Comparison of ENCODE assay signal across 22 cellular contexts in genomic region chr13:99064624-99065249, GRCh38.
DNase-seq lines count a peak whose midpoint lies in the region; ATAC-seq, FAIRE-seq and TF ChIP-seq lines count a peak whose summit lies in the region.
"Had no signal": no experiment of that assay in that cellular context is flagged by ENCODE, and none has a peak within 500 bp of the region (broad histone marks: within the 10 kb centered on the region; RNA-seq: fewer than 3 reads in every experiment).

No MANE protein-coding gene starts in this region.

- no peak for ATAC-seq in activated CD8-positive, alpha-beta memory T cell treated with anti-CD3 and anti-CD28 coated beads, Interleukin-2, amount 10 ng/mL, durations not matched to agents 7 days and 5 days
- ATAC-seq: left lung had no signal

- no peak for TF ChIP-seq CTCF in endothelial cell of umbilical vein (IDR thresholded peaks at IDR 0.05; ENCODE audit: extremely low read depth in 1 of 2, insufficient read depth in 1 of 2, low read depth in 1 of 2, low read length in 2 of 2)
- no peak for TF ChIP-seq CTCF in PC-9 (conservative IDR thresholded peaks at IDR 0.05)

- no peak overlapping the region for H3K27ac Mint-ChIP-seq in activated CD8-positive, alpha-beta memory T cell treated with anti-CD3 and anti-CD28 coated beads, Interleukin-2, amount 10 ng/mL, durations not matched to agents 7 days and 5 days

- H3K4me3 ChIP-seq in endothelial cell of umbilical vein (replicated peaks in 1 of 3; ENCODE audit: insufficient read depth in 1 of 3, low read depth in 1 of 3, low read length in 3 of 3): no peak overlapping the region
- H3K4me3 ChIP-seq in rectal smooth muscle tissue (ENCODE audit: low read length): no peak overlapping the region
- H3K4me3 ChIP-seq in PC-9: no peak overlapping the region
- H3K4me3 ChIP-seq: dorsolateral prefrontal cortex, HAP-1, left lung, testis had no signal

- no peaks in the 10 kb centered on the region for H4K20me1 ChIP-seq in endothelial cell of umbilical vein (replicated peaks; ENCODE audit: control insufficient read depth, extremely low read depth, insufficient read depth, low read length)
- no peaks in the 10 kb centered on the region for H4K20me1 ChIP-seq in PC-9 (ENCODE audit: insufficient read depth)

- peaks cover 38% of the 10 kb centered on the region for H3K4me1 ChIP-seq in endothelial cell of umbilical vein (ENCODE audit: control insufficient read depth, extremely low read depth, insufficient read depth, low read length)
- peaks cover 56% of the 10 kb centered on the region for H3K4me1 ChIP-seq in rectal smooth muscle tissue (ENCODE audit: control insufficient read depth, insufficient read depth, low read length)
- H3K4me1 ChIP-seq in PC-9 (replicated peaks; ENCODE audit: insufficient read depth): peaks cover 26% of the 10 kb centered on the region
- H3K4me1 ChIP-seq: testis had no signal

- H3K36me3 ChIP-seq in KOPT-K1 (ENCODE audit: insufficient read depth, low read length) (no peaks in the 10 kb centered on the region), endothelial cell of umbilical vein (ENCODE audit: control insufficient read depth in 2 of 2, extremely low read depth in 1 of 2, insufficient read depth in 2 of 2, low read length in 2 of 2) (no peaks in the 10 kb centered on the region), rectal smooth muscle tissue (ENCODE audit: control insufficient read depth, insufficient read depth, low read length) (no peaks in the 10 kb centered on the region), PC-9 (ENCODE audit: low read depth) (peaks cover 31% of the 10 kb centered on the region)
- H3K36me3 ChIP-seq: HAP-1, left lung had no signal

- H3K27me3 ChIP-seq in endothelial cell of umbilical vein (ENCODE audit: control insufficient read depth in 2 of 2, insufficient read depth in 2 of 2, low read length in 2 of 2): no peaks in the 10 kb centered on the region
- H3K27me3 ChIP-seq in rectal smooth muscle tissue (ENCODE audit: control insufficient read depth, insufficient read depth, low read length): no peaks in the 10 kb centered on the region
- H3K27me3 ChIP-seq in PC-9 (ENCODE audit: insufficient read depth, low read depth): no peaks in the 10 kb centered on the region
- H3K27me3 ChIP-seq: dorsolateral prefrontal cortex, testis had no signal

- H3K27me3 Mint-ChIP-seq in activated CD8-positive, alpha-beta memory T cell treated with anti-CD3 and anti-CD28 coated beads, Interleukin-2, amount 10 ng/mL, durations not matched to agents 7 days and 5 days: no peaks in the 10 kb centered on the region

- H3F3A ChIP-seq in PC-9 (ENCODE audit: insufficient read depth, low read depth): peaks cover 33% of the 10 kb centered on the region

- H3K4me3 Mint-ChIP-seq in activated CD8-positive, alpha-beta memory T cell treated with anti-CD3 and anti-CD28 coated beads, Interleukin-2, amount 10 ng/mL, durations not matched to agents 7 days and 5 days: peak overlapping the region; percentile 14

- DNase-seq in activated CD8-positive, alpha-beta memory T cell treated with anti-CD3 and anti-CD28 coated beads, Interleukin-2, amount 10 ng/mL, durations not matched to agents 7 days and 5 days: no peak
- no peak for DNase-seq in activated CD8-positive, alpha-beta memory T cell treated with anti-CD3 and anti-CD28 coated beads, Interleukin-2, amount 50 U/mL, for 4 hours
- DNase-seq in endothelial cell of umbilical vein (ENCODE audit: low read depth, low spot score): no peak
- no peak for DNase-seq in HuH-7 (ENCODE audit: low spot score)
- no peak for DNase-seq in NCI-H345 (lab: John Stamatoyannopoulos, UW)
- no peak for DNase-seq in PC-9
- DNase-seq: activated T-cell treated with anti-CD3 and anti-CD28 coated beads, Interleukin-2, amount 50 U/mL, for 72 hours; amygdala; dorsolateral prefrontal cortex; KBM-7; left lung; NCI-H2029 treated with DMSO at 0.1 percent for 48 hours; NCI-H526; nucleus accumbens; retina; T-helper 1 cell; testis had no signal

- dilution Hi-C loops in endothelial cell of umbilical vein (cut with MboI; ENCODE audit: extremely low pct_ligation_motif_present, low sequenced_read_pairs): no loop called here

- no peak for TF ChIP-seq POLR2A in endothelial cell of umbilical vein (IDR thresholded peaks at IDR 0.05; ENCODE audit: low read depth, low read length)

- no TSS peak for BruUV-seq in endothelial cell of umbilical vein (replicated peaks; lab: Mats Ljungman, UMichigan)
- no TSS peak for BruUV-seq in PC-9 (replicated peaks; lab: Mats Ljungman, UMichigan)

- CTCF ChIA-PET in activated CD8-positive, alpha-beta memory T cell treated with anti-CD3 and anti-CD28 coated beads, Interleukin-2, amount 10 ng/mL, durations not matched to agents 7 days and 5 days (lab: Charles Lee): interaction anchor here (0.6 to 3.3 kb wide), 6 partner anchors 9 to 476 kb away, joined by 3 to 14 read pairs (median 3); no protein-coding TSS in a partner anchor
- CTCF ChIA-PET in endothelial cell of umbilical vein (lab: Charles Lee) (interaction anchor here (0.8 to 1.4 kb wide), 6 partner anchors 10 to 299 kb away, joined by 3 read pairs; no protein-coding TSS in a partner anchor), PC-9 (lab: Charles Lee) (no interaction called here)

- POLR2A ChIA-PET in endothelial cell of umbilical vein (lab: Charles Lee) (no interaction called here), PC-9 (lab: Charles Lee; ENCODE audit: unreplicated experiment) (no interaction called here)

- no peak overlapping the region for H2AFZ ChIP-seq in endothelial cell of umbilical vein (ENCODE audit: low read depth, low read length)
- H2AFZ ChIP-seq in PC-9: no peak overlapping the region

- H3K9me3 Mint-ChIP-seq in activated CD8-positive, alpha-beta memory T cell treated with anti-CD3 and anti-CD28 coated beads, Interleukin-2, amount 10 ng/mL, durations not matched to agents 7 days and 5 days (ENCODE audit: low read depth): no peaks in the 10 kb centered on the region
- H3K9me3 Mint-ChIP-seq: activated T-cell treated with anti-CD3 and anti-CD28 coated beads, Interleukin-2, amount 50 U/mL, for 72 hours had no signal

- H3K9ac ChIP-seq in endothelial cell of umbilical vein (replicated peaks; ENCODE audit: extremely low read depth, insufficient read depth, low read length) (no peak overlapping the region), rectal smooth muscle tissue (ENCODE audit: low read length) (no peak overlapping the region)

- H3K79me2 ChIP-seq in endothelial cell of umbilical vein (ENCODE audit: control insufficient read depth, insufficient read depth, low read length): peaks cover 5% of the 10 kb centered on the region
- peaks cover 75% of the 10 kb centered on the region for H3K79me2 ChIP-seq in PC-9 (ENCODE audit: low read depth)

- peak overlapping the region; percentile 64 for H3K27ac ChIP-seq in KOPT-K1 (ENCODE audit: low read depth, low read length, poor library complexity, severe bottlenecking)
- no peak overlapping the region for H3K27ac ChIP-seq in endothelial cell of umbilical vein (ENCODE audit: insufficient read depth, low read depth, low read length)
- peak overlapping the region; percentile 51 for H3K27ac ChIP-seq in rectal smooth muscle tissue (ENCODE audit: low read depth, low read length)
- no peak overlapping the region for H3K27ac ChIP-seq in PC-9
- H3K27ac ChIP-seq: dorsolateral prefrontal cortex, testis, VCaP had no signal

- H3K9me3 ChIP-seq in KOPT-K1 (ENCODE audit: insufficient read depth, low read length, poor library complexity, severe bottlenecking): no peaks in the 10 kb centered on the region
- no peaks in the 10 kb centered on the region for H3K9me3 ChIP-seq in endothelial cell of umbilical vein (replicated peaks; ENCODE audit: control insufficient read depth, insufficient read depth, low read length)
- H3K9me3 ChIP-seq in PC-9 (ENCODE audit: insufficient read depth, low read depth): peaks cover 32% of the 10 kb centered on the region
- H3K9me3 ChIP-seq: HAP-1, left lung, testis had no signal

- H3K9me1 ChIP-seq in endothelial cell of umbilical vein (replicated peaks; ENCODE audit: control insufficient read depth, extremely low read depth, insufficient read depth, low read length): no peaks in the 10 kb centered on the region

- intact Hi-C loops in endothelial cell of umbilical vein (cut with micrococcal nuclease): no loop called here
- intact Hi-C loops in PC-9 (cut with micrococcal nuclease; ENCODE audit: unreplicated experiment): no loop called here

- H3K9me2 ChIP-seq in PC-9 (ENCODE audit: insufficient read depth): no peaks in the 10 kb centered on the region

- no peak for FAIRE-seq in endothelial cell of umbilical vein (lab: Jason Lieb, UNC)

- peak overlapping the region; percentile 52 for H3K4me2 ChIP-seq in endothelial cell of umbilical vein (ENCODE audit: insufficient read depth, low read length)
- no peak overlapping the region for H3K4me2 ChIP-seq in PC-9

- H3K4me1 Mint-ChIP-seq in activated CD8-positive, alpha-beta memory T cell treated with anti-CD3 and anti-CD28 coated beads, Interleukin-2, amount 10 ng/mL, durations not matched to agents 7 days and 5 days: peaks cover 42% of the 10 kb centered on the region

- peaks cover 40% of the 10 kb centered on the region for H3K36me3 Mint-ChIP-seq in activated CD8-positive, alpha-beta memory T cell treated with anti-CD3 and anti-CD28 coated beads, Interleukin-2, amount 10 ng/mL, durations not matched to agents 7 days and 5 days
- H3K36me3 Mint-ChIP-seq: CD14-positive monocyte had no signal

TF ChIP-seq in endothelial cell of umbilical vein, 7 proteins besides CTCF, POLR2A, EP300 and RAD21:
- TF ChIP-seq GATA2 (IDR thresholded peaks at IDR 0.05; ENCODE audit: insufficient read depth, insufficient read length, low read depth, low read length) (no peak), MYC (IDR thresholded peaks at IDR 0.05; ENCODE audit: low read depth, low read length) (no peak), JUN (IDR thresholded peaks at IDR 0.05; ENCODE audit: borderline replicate concordance, insufficient read depth, insufficient read length, low read depth) (no peak), POLR2AphosphoS5 (IDR thresholded peaks at IDR 0.05; ENCODE audit: insufficient read depth, low read depth, low read length) (no peak), EZH2 (IDR thresholded peaks at IDR 0.05; ENCODE audit: borderline replicate concordance, low read depth, low read length, severe bottlenecking) (no peak), FOS (IDR thresholded peaks at IDR 0.05; ENCODE audit: borderline replicate concordance, insufficient read depth, low read length) (no peak)
- TF ChIP-seq, protein P1, sequence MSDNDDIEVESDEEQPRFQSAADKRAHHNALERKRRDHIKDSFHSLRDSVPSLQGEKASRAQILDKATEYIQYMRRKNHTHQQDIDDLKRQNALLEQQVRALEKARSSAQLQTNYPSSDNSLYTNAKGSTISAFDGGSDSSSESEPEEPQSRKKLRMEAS (IDR thresholded peaks at IDR 0.05; ENCODE audit: insufficient read depth, insufficient read length): no peak

Comparison
In these comparisons a context has a peak if more than half of its experiments do, and no peak if none do; other contexts are left out.
1. H3K27ac ChIP-seq: peak in KOPT-K1 (single experiment) and rectal smooth muscle tissue (single experiment); none in endothelial cell of umbilical vein (single experiment) and PC-9 (single experiment).